30 cellular contexts compared by ENCODE assay signal in genomic region chr2:102392096-102392495, GRCh38. TPM values are rescaled to one million over a fixed set of nuclear protein-coding genes. Genes with fewer than 3 reads are reported as not detected.
"Had no signal": no experiment of that assay in that cellular context is flagged by ENCODE, and none has a peak within 500 bp of the region (broad histone marks: within the 10 kb centered on the region; RNA-seq: fewer than 3 reads in every experiment).

No MANE protein-coding gene starts in this region.

- H3K4me1 Mint-ChIP-seq: nephron; neural progenitor cell; stimulated activated memory B cell treated with anti-CD40 and anti-IgM and Interleukin-4, amounts not matched to agents 10 μg/mL and 1 μg/mL and 100 μg/mL, for 72 hours had no signal

- H3K36me3 Mint-ChIP-seq: neural progenitor cell, type B pancreatic cell had no signal

- H3K27ac Mint-ChIP-seq: nephron; neural progenitor cell; progenitor cell of endocrine pancreas; stimulated activated memory B cell treated with anti-CD40 and anti-IgM and Interleukin-4, amounts not matched to agents 10 μg/mL and 1 μg/mL and 100 μg/mL, for 72 hours; stimulated activated naive CD8-positive, alpha-beta T cell treated with anti-CD3 and anti-CD28 coated beads, Interleukin-15, amount 100 ng/mL, for 72 hours; type B pancreatic cell had no signal

- H3K9me3 Mint-ChIP-seq: nephron; neural progenitor cell; stimulated activated memory B cell treated with anti-CD40 and anti-IgM and Interleukin-4, amounts not matched to agents 10 μg/mL and 1 μg/mL and 100 μg/mL, for 72 hours; stimulated activated naive CD8-positive, alpha-beta T cell treated with anti-CD3 and anti-CD28 coated beads, Interleukin-15, amount 100 ng/mL, for 72 hours; type B pancreatic cell had no signal

- DNase-seq: occipital lobe; ovary; posterior cingulate gyrus; psoas muscle; right cardiac atrium; spleen; stimulated activated CD4-positive, alpha-beta T cell treated with anti-CD3 and anti-CD28 coated beads, Interleukin-12 subunit alpha, Interleukin-12 subunit beta, amount 100 ng/mL, for 4 hours; stimulated activated CD4-positive, alpha-beta T cell treated with anti-CD3 and anti-CD28 coated beads, Interleukin-1b, Interleukin-23, amount 100 ng/mL, for 48 hours; stimulated activated CD4-positive, alpha-beta T cell treated with anti-CD3 and anti-CD28 coated beads, Interleukin-4, amount 100 ng/mL, for 1 hour; stimulated activated CD4-positive, alpha-beta T cell treated with anti-CD3 and anti-CD28 coated beads, Interleukin-4, amount 100 ng/mL, for 4 hours; stimulated activated CD8-positive, alpha-beta memory T cell treated with anti-CD3 and anti-CD28 coated beads, Interleukin-4, amount 100 ng/mL, for 48 hours; stimulated activated naive CD8-positive, alpha-beta T cell treated with anti-CD3 and anti-CD28 coated beads, Interleukin-15, amount 100 ng/mL, for 72 hours; substantia nigra; testis; tibial artery; transverse colon; upper lobe of right lung; uterus had no signal

- H3K4me3 Mint-ChIP-seq: nephron; neural progenitor cell; stimulated activated memory B cell treated with anti-CD40 and anti-IgM and Interleukin-4, amounts not matched to agents 10 μg/mL and 1 μg/mL and 100 μg/mL, for 72 hours; stimulated activated naive CD8-positive, alpha-beta T cell treated with anti-CD3 and anti-CD28 coated beads, Interleukin-15, amount 100 ng/mL, for 72 hours; type B pancreatic cell had no signal

- ATAC-seq: psoas muscle; right cardiac atrium; sciatic nerve; stimulated activated memory B cell treated with anti-CD40 and anti-IgM and Interleukin-4, amounts not matched to agents 10 μg/mL and 1 μg/mL and 100 μg/mL, for 72 hours; upper lobe of right lung had no signal

- H3K9me3 ChIP-seq: ovary, psoas muscle, spleen, suprapubic skin, testis, tibial artery, transverse colon, upper lobe of right lung, uterus had no signal

- H3K27me3 Mint-ChIP-seq: naive thymus-derived CD4-positive, alpha-beta T cell; stimulated activated memory B cell treated with anti-CD40 and anti-IgM and Interleukin-4, amounts not matched to agents 10 μg/mL and 1 μg/mL and 100 μg/mL, for 72 hours; stimulated activated naive CD8-positive, alpha-beta T cell treated with anti-CD3 and anti-CD28 coated beads, Interleukin-15, amount 100 ng/mL, for 72 hours had no signal

RNA-seq across cellular contexts. Expression of gene IL18RAP, which starts 30.9 kb away (rescaled TPM):
- total RNA-seq: osteoblast, progenitor cell of endocrine pancreas, renal cortical epithelial cell, smooth muscle cell had no signal
- polyA plus RNA-seq: naive thymus-derived CD4-positive, alpha-beta T cell; neural cell; smooth muscle cell had no signal
